In genomic region chr7:149460493-149461330, GRCh38 we compare ENCODE assay signal across 9 cellular contexts. TPM values are rescaled to one million over a fixed set of nuclear protein-coding genes. Genes with fewer than 3 reads are reported as not detected.
A peak's percentile ranks its signal among the peaks of the same experiment; 100 is the strongest.
DNase-seq lines count a peak whose midpoint lies in the region; ATAC-seq, FAIRE-seq and TF ChIP-seq lines count a peak whose summit lies in the region.
"Had no signal": no experiment of that assay in that cellular context is flagged by ENCODE, and none has a peak within 500 bp of the region (broad histone marks: within the 10 kb centered on the region; RNA-seq: fewer than 3 reads in every experiment).

TSS of gene ZNF777 (minus strand) at chr7:149461062. CDS start at chr7:149456022, 5,040 bp downstream.

- peak within 1 kb of the TSS; percentile 65 for H3K27ac Mint-ChIP-seq in activated B cell treated with CpG ODN at 0.5 μM for 24 hours

- POLR2A ChIA-PET in AG04449 (lab: Yijun Ruan, JAX): interaction anchor here (0.6 to 1.0 kb wide), 5 partner anchors 20 to 199 kb away, joined by 3 to 4 read pairs (median 3); partner anchors contain the start of gene ZNF783
- POLR2A ChIA-PET in activated B cell treated with CpG ODN at 0.5 μM for 24 hours (lab: Charles Lee): interaction anchor here (0.6 to 2.2 kb wide), 8 partner anchors 32 to 1941 kb away, joined by 3 to 13 read pairs (median 6); partner anchors contain the start of genes ZNF398 and ZNF425

- DNase-seq in AG04449 (ENCODE audit: low read depth, low spot score) (peak; percentile 21), NCI-H2171 (lab: John Stamatoyannopoulos, UW) (peak; percentile 35), activated B cell treated with CpG ODN at 0.5 μM for 24 hours (peak; percentile 69), kidney (peak; percentile 94)
- DNase-seq in central memory CD4-positive, alpha-beta T cell: peak; percentile 79
- peak; percentile 85 for DNase-seq in stimulated activated CD4-positive, alpha-beta T cell treated with anti-CD3 and anti-CD28 coated beads, Interleukin-15, amount 100 ng/mL, for 24 hours

- H3K4me3 ChIP-seq in AG04449 (ENCODE audit: low read depth, low read length) (peak within 1 kb of the TSS; percentile 67), kidney (ENCODE audit: low read length in 2 of 2) (peak within 1 kb of the TSS; percentile 76 to 82)

- H3K9me3 Mint-ChIP-seq in activated B cell treated with CpG ODN at 0.5 μM for 24 hours: no peaks in the 10 kb centered on the region

- ATAC-seq in HG03064 (IDR thresholded peaks at IDR 0.05; ENCODE audit: low read depth, unreplicated experiment) (peak; percentile 97), activated B cell treated with CpG ODN at 0.5 μM for 24 hours (ENCODE audit: low read depth) (peak; percentile 97)

- CTCF ChIA-PET in AG04449 (lab: Yijun Ruan, JAX): interaction anchor here (0.7 to 2.4 kb wide), 15 partner anchors 9 to 199 kb away, joined by 3 to 10 read pairs (median 4); partner anchors contain the start of gene ZNF783
- CTCF ChIA-PET in activated B cell treated with CpG ODN at 0.5 μM for 24 hours (lab: Charles Lee): interaction anchor here (0.8 to 2.7 kb wide), 6 partner anchors 38 to 455 kb away, joined by 3 to 22 read pairs (median 4); no protein-coding TSS in a partner anchor

- peak; percentile 66 for TF ChIP-seq CTCF in AG04449 (IDR thresholded peaks at IDR 0.05; ENCODE audit: insufficient read depth, low read length, missing control alignments)
- TF ChIP-seq CTCF in activated B cell treated with CpG ODN at 0.5 μM for 24 hours (IDR thresholded peaks at IDR 0.05): no peak
- peak; percentile 34 for TF ChIP-seq CTCF in kidney (IDR thresholded peaks at IDR 0.05; ENCODE audit: borderline replicate concordance, extremely low read depth, insufficient read depth)

- no peaks in the 10 kb centered on the region for H3K36me3 ChIP-seq in kidney (ENCODE audit: control insufficient read depth in 1 of 2, insufficient read depth in 2 of 2, low read length in 2 of 2)

- H3K4me1 Mint-ChIP-seq in activated B cell treated with CpG ODN at 0.5 μM for 24 hours: peaks cover 24% of the 10 kb centered on the region

- peak; percentile 66 for TF ChIP-seq POLR2A in GM18526 (IDR thresholded peaks at IDR 0.05; ENCODE audit: extremely low read depth, insufficient read length)

- peaks cover 0 to 4% of the 10 kb centered on the region in 2 donors for H3K4me1 ChIP-seq in kidney (ENCODE audit: control insufficient read depth in 1 of 2, insufficient read depth in 1 of 2, low read depth in 1 of 2, low read length in 2 of 2)

- H3K9me3 ChIP-seq in kidney (ENCODE audit: control insufficient read depth in 1 of 2, low read length in 2 of 2): no peaks in the 10 kb centered on the region

- peak within 1 kb of the TSS; percentile 39 to 64 for H3K27ac ChIP-seq in kidney (ENCODE audit: low read depth in 2 of 2, low read length in 2 of 2)

- peak within 1 kb of the TSS; percentile 87 for H3K4me3 Mint-ChIP-seq in activated B cell treated with CpG ODN at 0.5 μM for 24 hours

- peaks cover 9% of the 10 kb centered on the region for H3K27me3 Mint-ChIP-seq in activated B cell treated with CpG ODN at 0.5 μM for 24 hours

- intact Hi-C loops in activated B cell treated with CpG ODN at 0.5 μM for 24 hours (cut with micrococcal nuclease): loop anchor here (1.0 to 5.0 kb wide), 7 partner anchors 37 to 312 kb away; partner anchors contain the start of genes ZNF212, ZNF467, ZNF746 and ZNF783
- intact Hi-C loops in kidney (cut with DNase I): no loop called here

- no peak for FAIRE-seq in kidney (lab: Jason Lieb, UNC)
- FAIRE-seq: TTC549 had no signal

- peak within 1 kb of the TSS; percentile 63 to 84 for H3K9ac ChIP-seq in kidney (ENCODE audit: low read length in 2 of 2)

- H3K36me3 Mint-ChIP-seq in activated B cell treated with CpG ODN at 0.5 μM for 24 hours (ENCODE audit: low read depth): peaks cover 14% of the 10 kb centered on the region

RNA-seq across cellular contexts. Expression of gene ZNF777, which starts in this region (rescaled TPM):
- 14.0 and 16.2 TPM in 2 replicates for total RNA-seq in activated B cell treated with CpG ODN at 0.5 μM for 24 hours
- total RNA-seq in kidney: 12.9 TPM
- 8.2 TPM for polyA plus RNA-seq in kidney (ENCODE audit: insufficient read depth, low read depth, low replicate concordance)

Comparison
In these comparisons a context has a peak if more than half of its experiments do, and no peak if none do; other contexts are left out.
1. Peak in every context shown above with its lines: DNase-seq, ATAC-seq, H3K4me3 ChIP-seq and H3K27ac ChIP-seq.
2. DNase-seq: peak in every context shown above with its lines; median percentile 94 in kidney; 85 in stimulated activated CD4-positive, alpha-beta T cell treated with anti-CD3 and anti-CD28 coated beads, Interleukin-15, amount 100 ng/mL, for 24 hours; 79 in central memory CD4-positive, alpha-beta T cell; 69 in activated B cell treated with CpG ODN at 0.5 μM for 24 hours; 35 in NCI-H2171; 21 in AG04449.